23 cellular contexts compared by ENCODE assay signal in the genomic region with DNA sequence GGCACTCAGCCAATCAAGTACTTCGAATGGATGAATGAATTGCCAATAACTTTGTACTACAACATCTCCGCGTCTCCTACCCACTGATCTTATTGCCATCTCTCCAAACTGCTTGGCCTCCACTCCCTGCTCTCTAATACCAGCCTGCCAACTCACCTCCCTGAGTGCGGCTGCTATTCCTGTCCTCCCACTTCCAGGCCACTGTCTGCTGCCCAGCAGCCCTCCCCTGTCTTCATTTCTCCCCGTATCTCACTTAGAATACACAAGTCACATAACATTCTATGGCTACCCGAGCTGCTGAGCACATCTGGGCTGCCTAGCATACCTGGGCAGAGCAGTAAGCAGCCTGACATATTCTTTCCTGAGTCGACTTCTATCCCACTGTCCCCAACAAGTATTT.
A peak's percentile ranks its signal among the peaks of the same experiment; 100 is the strongest.
DNase-seq lines count a peak whose midpoint lies in the region; ATAC-seq and TF ChIP-seq lines count a peak whose summit lies in the region.
"Had no signal": no experiment of that assay in that cellular context is flagged by ENCODE, and none has a peak within 500 bp of the region (broad histone marks: within the 10 kb centered on the region; RNA-seq: fewer than 3 reads in every experiment).

No MANE protein-coding gene starts in this region.

- in situ Hi-C loops in IMR-90 (cut with MboI; ENCODE audit: low sequenced_read_pairs) = no loop called here

- H2BK20ac ChIP-seq in IMR-90 (ENCODE audit: low read depth, low read length) = no peak overlapping the region

- TF ChIP-seq POLR2A in IMR-90 (IDR thresholded peaks at IDR 0.05; ENCODE audit: low read depth, low read length) (no peak), esophagus muscularis mucosa (IDR thresholded peaks at IDR 0.05; ENCODE audit: low read depth) (no peak)

- H3K56ac ChIP-seq in IMR-90 (ENCODE audit: extremely low read depth, insufficient read depth, low read length) (no peak overlapping the region), mesendoderm (ENCODE audit: low read length) (no peak overlapping the region)

- no peaks in the 10 kb centered on the region for H3K79me2 ChIP-seq in mesendoderm (ENCODE audit: control insufficient read depth, insufficient read depth, low read length)

- ATAC-seq in Right ventricle myocardium superior (ENCODE audit: poor library complexity) (peak; percentile 76), IMR-90 (ENCODE audit: low read depth) (no peak)
- ATAC-seq: A549 had no signal

- H3K9me3 ChIP-seq in left ventricle myocardium inferior (replicated peaks) (no peaks in the 10 kb centered on the region), IMR-90 (ENCODE audit: control insufficient read depth, insufficient read depth, low read length) (no peaks in the 10 kb centered on the region), esophagus muscularis mucosa (no peaks in the 10 kb centered on the region)
- H3K9me3 ChIP-seq: A549; BE2C; BLaER1 treated with 17β-estradiol and CSF1 and Interleukin-3, amounts not matched to agents 10 nM and 100 nM; HAP-1 had no signal

- 0 out of 2 replicates have a peak overlapping the region, but pooled peaks have one; percentile 28 for H3K4ac ChIP-seq in IMR-90 (ENCODE audit: low read depth, low read length)
- no peak overlapping the region for H3K4ac ChIP-seq in mesendoderm (ENCODE audit: low read depth, low read length)

- no peak for TF ChIP-seq EP300 in esophagus muscularis mucosa (IDR thresholded peaks at IDR 0.05)

- DNase-seq in Right ventricle myocardium superior (no peak), left ventricle myocardium inferior (no peak), IMR-90 (no peak), esophagus muscularis mucosa (ENCODE audit: extremely low spot score) (peak; percentile 89), mesendoderm (peak; percentile 4), NCI-H1930 (lab: John Stamatoyannopoulos, UW) (no peak)
- DNase-seq in activated CD4-positive, alpha-beta T cell treated with anti-CD3 and anti-CD28 coated beads, Interleukin-2, amount 50 U/mL, for 4 hours = no peak
- DNase-seq in activated CD4-positive, CD25-positive, alpha-beta regulatory T cell treated with anti-CD3 and anti-CD28 coated beads, Interleukin-2, amount 50 U/mL, for 72 hours = no peak
- DNase-seq: 8988T; ACHN; AML-193; BE2C; CD4-positive, alpha-beta T cell; CD8-positive, alpha-beta memory T cell; DMS 273 treated with DMSO at 0.1 percent for 48 hours; DMS79; EL; GF-D8; GOT3; HFFc6 had no signal

- H3K18ac ChIP-seq in IMR-90 (ENCODE audit: low read depth, low read length) (no peak overlapping the region), mesendoderm (ENCODE audit: low read length) (no peak overlapping the region)

- POLR2A ChIA-PET in IMR-90 (lab: Charles Lee; ENCODE audit: unreplicated experiment) = no interaction called here

- H2AFZ ChIP-seq in IMR-90 (replicated peaks; ENCODE audit: low read length, poor library complexity) = peak overlapping the region; percentile 13

- H3K23ac ChIP-seq in IMR-90 (ENCODE audit: low read depth, low read length) = no peak overlapping the region
- H3K23ac ChIP-seq in mesendoderm (ENCODE audit: low read length) = no peak overlapping the region

- no peak overlapping the region for H4K5ac ChIP-seq in IMR-90 (ENCODE audit: low read depth, low read length)
- H4K5ac ChIP-seq in mesendoderm (ENCODE audit: low read length) = no peak overlapping the region

- H4K20me1 ChIP-seq in IMR-90 (ENCODE audit: insufficient read depth, low read length) = no peaks in the 10 kb centered on the region
- H4K20me1 ChIP-seq: BLaER1 treated with 17β-estradiol and CSF1 and Interleukin-3, amounts not matched to agents 10 nM and 100 nM had no signal

- dilution Hi-C loops in IMR-90 (cut with HindIII; ENCODE audit: low sequenced_read_pairs, unreplicated experiment) = no loop called here

- H2AK9ac ChIP-seq in IMR-90 (replicated peaks; ENCODE audit: low read depth, low read length, poor library complexity) = peak overlapping the region; percentile 7

- H4K8ac ChIP-seq in IMR-90 (ENCODE audit: low read depth in 2 of 2, low read length in 2 of 2) (no peak overlapping the region; a peak in 1 of 4 replicates), mesendoderm (ENCODE audit: low read depth, low read length) (no peak overlapping the region)

- no TSS peak for BruUV-seq in IMR-90 (replicated peaks; lab: Mats Ljungman, UMichigan)

- H3K4me3 ChIP-seq in left ventricle myocardium inferior = no peak overlapping the region
- H3K4me3 ChIP-seq in IMR-90 (ENCODE audit: insufficient read depth, low read depth, low read length) = no peak overlapping the region
- no peak overlapping the region for H3K4me3 ChIP-seq in esophagus muscularis mucosa
- H3K4me3 ChIP-seq in mesendoderm (ENCODE audit: low read length) = no peak overlapping the region
- H3K4me3 ChIP-seq: A549; BLaER1 treated with 17β-estradiol and CSF1 and Interleukin-3, amounts not matched to agents 10 nM and 100 nM; HAP-1 had no signal

- H3K27me3 ChIP-seq in left ventricle myocardium inferior (ENCODE audit: low read depth) = no peaks in the 10 kb centered on the region
- no peaks in the 10 kb centered on the region for H3K27me3 ChIP-seq in IMR-90 (ENCODE audit: control insufficient read depth, insufficient read depth, low read length)
- no peaks in the 10 kb centered on the region for H3K27me3 ChIP-seq in esophagus muscularis mucosa
- no peaks in the 10 kb centered on the region for H3K27me3 ChIP-seq in mesendoderm (ENCODE audit: insufficient read depth, low read length, poor library complexity)
- H3K27me3 ChIP-seq: BE2C; BLaER1 treated with 17β-estradiol and CSF1 and Interleukin-3, amounts not matched to agents 10 nM and 100 nM had no signal

- TF ChIP-seq CTCF in left ventricle myocardium inferior (IDR thresholded peaks at IDR 0.05; ENCODE audit: borderline replicate concordance) = no peak
- TF ChIP-seq CTCF in IMR-90 (conservative IDR thresholded peaks at IDR 0.05; ENCODE audit: low read depth, low read length) = no peak
- TF ChIP-seq CTCF in esophagus muscularis mucosa (IDR thresholded peaks at IDR 0.05) = no peak

- 0 out of 2 replicates have a peak overlapping the region, but pooled peaks have one; percentile 16 for H3K14ac ChIP-seq in IMR-90 (replicated peaks; ENCODE audit: low read depth, low read length)

- H3K79me1 ChIP-seq in IMR-90 (ENCODE audit: low read depth in 1 of 2, low read length in 2 of 2) = no peaks in the 10 kb centered on the region
- H3K79me1 ChIP-seq in mesendoderm (ENCODE audit: low read length) = no peaks in the 10 kb centered on the region

- no peak overlapping the region for H3K9ac ChIP-seq in IMR-90 (ENCODE audit: low read depth, low read length)
- H3K9ac ChIP-seq in mesendoderm (ENCODE audit: low read length) = no peak overlapping the region
- H3K9ac ChIP-seq: BLaER1 treated with 17β-estradiol and CSF1 and Interleukin-3, amounts not matched to agents 10 nM and 100 nM had no signal

- intact Hi-C loops in Right ventricle myocardium superior (cut with DNase I) (no loop called here), left ventricle myocardium inferior (cut with micrococcal nuclease) (no loop called here), IMR-90 (cut with micrococcal nuclease) (no loop called here), esophagus muscularis mucosa (cut with DNase I) (no loop called here)

- H2AK5ac ChIP-seq in IMR-90 (ENCODE audit: low read depth, low read length) = no peak overlapping the region
- no peak overlapping the region for H2AK5ac ChIP-seq in mesendoderm (ENCODE audit: low read length)

- WGBS in IMR-90 (ENCODE audit: extremely low coverage in 2 of 2, insufficient read length in 1 of 2), 2 experiments = 86% methylated on average over 5 of the region's 7 CpGs; no CpG with 5 or more reads in 1 of the 2 experiments
- WGBS in esophagus muscularis mucosa = 86% methylated on average over 7 of the region's 7 CpGs
- WGBS in mesendoderm (ENCODE audit: extremely low coverage, insufficient coverage, low lambda C conversion rate) = no CpG with 5 or more reads among the region's 7 CpGs

- CTCF ChIA-PET in IMR-90 (lab: Yijun Ruan, JAX) = no interaction called here

- H2BK5ac ChIP-seq in IMR-90 (ENCODE audit: low read depth, low read length, poor library complexity, severe bottlenecking) (no peak overlapping the region), mesendoderm (ENCODE audit: low read length) (no peak overlapping the region)

- H3K4me2 ChIP-seq in IMR-90 (ENCODE audit: low read depth, low read length) (no peak overlapping the region), mesendoderm (ENCODE audit: low read length) (no peak overlapping the region)
- H3K4me2 ChIP-seq: A549; BLaER1 treated with 17β-estradiol and CSF1 and Interleukin-3, amounts not matched to agents 10 nM and 100 nM had no signal

- no peak overlapping the region for H4K91ac ChIP-seq in IMR-90 (ENCODE audit: insufficient read depth, low read depth, low read length)

- H2BK120ac ChIP-seq in IMR-90 (ENCODE audit: low read depth, low read length) (no peak overlapping the region; the same call in 1 of the 2 replicates), mesendoderm (ENCODE audit: low read depth, low read length) (no peak overlapping the region)

- H3K27ac ChIP-seq in left ventricle myocardium inferior (replicated peaks) (no peak overlapping the region), IMR-90 (ENCODE audit: insufficient read depth, low read length) (no peak overlapping the region), esophagus muscularis mucosa (replicated peaks in 1 of 4) (no peak overlapping the region), mesendoderm (ENCODE audit: low read depth, low read length) (no peak overlapping the region)
- H3K27ac ChIP-seq: A549; BLaER1 treated with 17β-estradiol and CSF1 and Interleukin-3, amounts not matched to agents 10 nM and 100 nM had no signal

- H3K4me1 ChIP-seq in left ventricle myocardium inferior (no peaks in the 10 kb centered on the region), IMR-90 (ENCODE audit: control insufficient read depth, insufficient read depth, low read length) (peaks cover 2% of the 10 kb centered on the region; the same call in 1 of the 2 replicates), esophagus muscularis mucosa (peaks cover 0 to 12% (median 0%) of the 10 kb centered on the region in 4 donors), mesendoderm (ENCODE audit: control insufficient read depth, low read depth, low read length) (no peaks in the 10 kb centered on the region)
- H3K4me1 ChIP-seq: A549; BE2C; BLaER1 treated with 17β-estradiol and CSF1 and Interleukin-3, amounts not matched to agents 10 nM and 100 nM; HAP-1 had no signal

- H3K9me1 ChIP-seq in IMR-90 (ENCODE audit: insufficient read depth, low read length) = no peaks in the 10 kb centered on the region

- H3K36me3 ChIP-seq in left ventricle myocardium inferior = no peaks in the 10 kb centered on the region
- H3K36me3 ChIP-seq in IMR-90 (ENCODE audit: control insufficient read depth, insufficient read depth, low read length) = no peaks in the 10 kb centered on the region
- no peaks in the 10 kb centered on the region for H3K36me3 ChIP-seq in esophagus muscularis mucosa
- no peaks in the 10 kb centered on the region for H3K36me3 ChIP-seq in mesendoderm (ENCODE audit: control insufficient read depth, insufficient read depth, low read length)
- H3K36me3 ChIP-seq: BE2C; BLaER1 treated with 17β-estradiol and CSF1 and Interleukin-3, amounts not matched to agents 10 nM and 100 nM; HAP-1 had no signal

- H2BK15ac ChIP-seq in IMR-90 (ENCODE audit: low read depth, low read length) (0 out of 3 replicates have a peak overlapping the region, but pooled peaks have one; percentile 48), mesendoderm (replicated peaks; ENCODE audit: low read depth) (no peak overlapping the region)

- no peak for TF ChIP-seq RAD21 in IMR-90 (IDR thresholded peaks at IDR 0.05; ENCODE audit: low read length)

Comparison
In these comparisons a context has a peak if more than half of its experiments do, and no peak if none do; other contexts are left out.
1. DNase-seq: peak in esophagus muscularis mucosa (single experiment) and mesendoderm (single experiment); none in Right ventricle myocardium superior (single experiment), left ventricle myocardium inferior (single experiment), IMR-90 (single experiment), NCI-H1930 (0 of 2), activated CD4-positive, alpha-beta T cell treated with anti-CD3 and anti-CD28 coated beads, Interleukin-2, amount 50 U/mL, for 4 hours (0 of 2) and activated CD4-positive, CD25-positive, alpha-beta regulatory T cell treated with anti-CD3 and anti-CD28 coated beads, Interleukin-2, amount 50 U/mL, for 72 hours (single experiment).